8 cellular contexts compared by ENCODE assay signal in the genomic region with DNA sequence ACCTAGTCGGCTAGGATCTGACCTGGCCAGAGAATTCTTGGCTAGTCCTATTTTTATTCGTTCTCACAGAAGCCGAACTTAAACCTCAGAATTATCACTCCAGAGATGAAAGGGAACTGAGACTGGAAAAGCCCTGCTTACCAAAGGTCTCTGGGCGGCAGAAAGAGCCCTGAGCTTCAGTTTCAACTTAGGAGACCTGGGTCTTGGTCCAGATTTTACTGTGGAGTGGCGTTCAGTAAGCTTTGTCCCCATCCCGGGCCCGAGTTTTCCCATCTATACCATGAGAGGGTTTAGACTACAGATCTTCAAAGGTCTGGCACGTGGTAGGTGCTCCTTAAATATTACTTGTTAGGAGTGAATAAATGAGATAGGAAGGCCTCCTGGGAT. TPM values are rescaled to one million over a fixed set of nuclear protein-coding genes. Genes with fewer than 3 reads are reported as not detected.
DNase-seq lines count a peak whose midpoint lies in the region; ATAC-seq, FAIRE-seq and TF ChIP-seq lines count a peak whose summit lies in the region.

No MANE protein-coding gene starts in this region.

- no peaks in the 10 kb centered on the region for H3K27me3 Mint-ChIP-seq in activated naive CD8-positive, alpha-beta T cell

- H3K27ac Mint-ChIP-seq in activated naive CD8-positive, alpha-beta T cell: peak overlapping the region; percentile 77

- H3K9me3 ChIP-seq in kidney (ENCODE audit: control insufficient read depth in 1 of 2, low read length in 2 of 2) (no peaks in the 10 kb centered on the region), thoracic aorta (no peaks in the 10 kb centered on the region)

- no peaks in the 10 kb centered on the region for H3K9me3 Mint-ChIP-seq in activated naive CD8-positive, alpha-beta T cell (ENCODE audit: low read depth)

- DNase-seq in DMS79 treated with DMSO at 0.1 percent for 48 hours (lab: John Stamatoyannopoulos, UW) (peak; percentile 41), DMS79 (lab: John Stamatoyannopoulos, UW) (no peak), kidney (no peak), thoracic aorta (ENCODE audit: low spot score) (no peak), midbrain (lab: John Stamatoyannopoulos, UW) (no peak)

- H3K36me3 ChIP-seq in kidney (ENCODE audit: control insufficient read depth in 1 of 2, insufficient read depth in 2 of 2, low read length in 2 of 2): no peaks in the 10 kb centered on the region
- H3K36me3 ChIP-seq in thoracic aorta: peaks cover 3% of the 10 kb centered on the region

- peaks cover 28% of the 10 kb centered on the region for H3K4me1 Mint-ChIP-seq in activated naive CD8-positive, alpha-beta T cell (ENCODE audit: low read depth)

- TF ChIP-seq CTCF in kidney (IDR thresholded peaks at IDR 0.05; ENCODE audit: borderline replicate concordance, extremely low read depth, insufficient read depth) (no peak), thoracic aorta (IDR thresholded peaks at IDR 0.05) (no peak)

- H3K9ac ChIP-seq in kidney (ENCODE audit: low read length in 2 of 2): peak overlapping the region; percentile 67 to 83

- no peaks in the 10 kb centered on the region for H3K27me3 ChIP-seq in thoracic aorta (replicated peaks; ENCODE audit: insufficient read depth)

- no peak overlapping the region for H3K27ac ChIP-seq in kidney (ENCODE audit: low read depth in 2 of 2, low read length in 2 of 2)
- peak overlapping the region; percentile 75 to 78 for H3K27ac ChIP-seq in thoracic aorta

- ATAC-seq in HG03354 (IDR thresholded peaks at IDR 0.05; ENCODE audit: poor library complexity, severe bottlenecking, unreplicated experiment) (peak; percentile 11), thoracic aorta (ENCODE audit: insufficient number of reproducible peaks, low FRiP score, low read depth) (no peak), GM18520 (IDR thresholded peaks at IDR 0.05; ENCODE audit: unreplicated experiment) (no peak)

- H3K4me3 ChIP-seq in kidney (ENCODE audit: low read length in 2 of 2): peak overlapping the region; percentile 58 to 86
- H3K4me3 ChIP-seq in thoracic aorta: peak overlapping the region; percentile 85

- H3K4me1 ChIP-seq in kidney (ENCODE audit: control insufficient read depth in 1 of 2, insufficient read depth in 1 of 2, low read depth in 1 of 2, low read length in 2 of 2) (peaks cover 2 to 11% of the 10 kb centered on the region in 2 donors), thoracic aorta (ENCODE audit: control insufficient read depth in 1 of 2, low read depth in 2 of 2) (peaks cover 4 to 7% of the 10 kb centered on the region in 2 donors)

- intact Hi-C loops in kidney (cut with DNase I): no loop called here

- no peak for FAIRE-seq in kidney (lab: Jason Lieb, UNC)

- H3K36me3 Mint-ChIP-seq in activated naive CD8-positive, alpha-beta T cell: no peaks in the 10 kb centered on the region

- H3K4me3 Mint-ChIP-seq in activated naive CD8-positive, alpha-beta T cell: peak overlapping the region; percentile 93

RNA-seq across cellular contexts. Expression of a gene that starts 0.5 kb away (rescaled TPM):
- total RNA-seq in kidney: 13.2 TPM
- polyA plus RNA-seq in kidney (ENCODE audit: insufficient read depth, low read depth, low replicate concordance): 2.8 TPM
- total RNA-seq in thoracic aorta: 10 to 100 TPM; 11.9 to 23.3 TPM

RNA-seq across cellular contexts. Expression of a gene that starts 40.2 kb away (rescaled TPM):
- total RNA-seq in kidney: 176 TPM
- polyA plus RNA-seq in kidney (ENCODE audit: insufficient read depth, low read depth, low replicate concordance): 224 TPM
- 10 to 100 TPM; 26.7 to 62.3 TPM for total RNA-seq in thoracic aorta

RNA-seq across cellular contexts. Expression of a gene that starts 40.4 kb away (rescaled TPM):
- total RNA-seq in kidney: 14.6 TPM
- polyA plus RNA-seq in kidney (ENCODE audit: insufficient read depth, low read depth, low replicate concordance): 2.6 TPM
- 100 to 1,000 TPM in 1 of 2 donors, 10 to 100 TPM in 1; 13.1 to 106 TPM for total RNA-seq in thoracic aorta

Comparison
In these comparisons a context has a peak if more than half of its experiments do, and no peak if none do; other contexts are left out.
1. H3K27ac ChIP-seq: peak in thoracic aorta (2 of 2); none in kidney (0 of 2).